9 cellular contexts compared by ENCODE assay signal in genomic region chr10:5545778-5546710, GRCh38. TPM values are rescaled to one million over a fixed set of nuclear protein-coding genes. Genes with fewer than 3 reads are reported as not detected.
DNase-seq lines count a peak whose midpoint lies in the region; ATAC-seq, FAIRE-seq and TF ChIP-seq lines count a peak whose summit lies in the region.
"Had no signal": no experiment of that assay in that cellular context is flagged by ENCODE, and none has a peak within 500 bp of the region (broad histone marks: within the 10 kb centered on the region; RNA-seq: fewer than 3 reads in every experiment).

No MANE protein-coding gene starts in this region.

- in situ Hi-C loops in astrocyte of the spinal cord (cut with HindIII; ENCODE audit: low sequenced_read_pairs), result no loop called here

- no peak overlapping the region for H3K9ac ChIP-seq in kidney (ENCODE audit: low read length in 2 of 2)

- H3K36me3 ChIP-seq in kidney (ENCODE audit: control insufficient read depth in 1 of 2, insufficient read depth in 2 of 2, low read length in 2 of 2), result no peaks in the 10 kb centered on the region

- H3K27ac ChIP-seq in kidney (ENCODE audit: low read depth in 2 of 2, low read length in 2 of 2), result no peak overlapping the region

- peaks cover 0 to 7% of the 10 kb centered on the region in 2 donors for H3K9me3 ChIP-seq in kidney (ENCODE audit: control insufficient read depth in 1 of 2, low read length in 2 of 2)

- intact Hi-C loops in kidney (cut with DNase I), result no loop called here

- peaks cover 7 to 19% of the 10 kb centered on the region in 2 donors for H3K4me1 ChIP-seq in kidney (ENCODE audit: control insufficient read depth in 1 of 2, insufficient read depth in 1 of 2, low read depth in 1 of 2, low read length in 2 of 2)

- DNase-seq in LHCN-M2 (ENCODE audit: low read depth), result peak; percentile 76
- DNase-seq in astrocyte of the spinal cord (ENCODE audit: low read depth, low spot score), result peak; percentile 96
- peak; percentile 88 for DNase-seq in kidney
- DNase-seq in stimulated activated effector memory CD8-positive, alpha-beta T cell treated with anti-CD3 and anti-CD28 coated beads, Interleukin-12 subunit alpha, Interleukin-12 subunit beta, amount 100 ng/mL, for 72 hours (ENCODE audit: low spot score in 2 of 2), result no peak
- no peak for DNase-seq in NCI-H1048 (lab: John Stamatoyannopoulos, UW)
- DNase-seq in NCI-H1436 treated with DMSO at 0.1 percent for 48 hours (lab: John Stamatoyannopoulos, UW), result no peak

- H3K9me3 Mint-ChIP-seq in stimulated activated effector memory CD8-positive, alpha-beta T cell treated with anti-CD3 and anti-CD28 coated beads, Interleukin-12 subunit alpha, Interleukin-12 subunit beta, amount 100 ng/mL, for 72 hours, result peaks cover 6% of the 10 kb centered on the region

- peaks cover 2% of the 10 kb centered on the region for H3K4me1 Mint-ChIP-seq in stimulated activated effector memory CD8-positive, alpha-beta T cell treated with anti-CD3 and anti-CD28 coated beads, Interleukin-12 subunit alpha, Interleukin-12 subunit beta, amount 100 ng/mL, for 72 hours

- peak overlapping the region; percentile 54 for H3K27ac Mint-ChIP-seq in stimulated activated effector memory CD8-positive, alpha-beta T cell treated with anti-CD3 and anti-CD28 coated beads, Interleukin-12 subunit alpha, Interleukin-12 subunit beta, amount 100 ng/mL, for 72 hours

- ATAC-seq in stimulated activated effector memory CD8-positive, alpha-beta T cell treated with anti-CD3 and anti-CD28 coated beads, Interleukin-12 subunit alpha, Interleukin-12 subunit beta, amount 100 ng/mL, for 72 hours, result no peak
- ATAC-seq in GM19452 (IDR thresholded peaks at IDR 0.05; ENCODE audit: unreplicated experiment) (no peak), GM21786 (IDR thresholded peaks at IDR 0.05; ENCODE audit: unreplicated experiment) (no peak)

- H3K4me3 ChIP-seq in astrocyte of the spinal cord (ENCODE audit: low read depth, low read length) (no peak overlapping the region), kidney (ENCODE audit: low read length in 2 of 2) (no peak overlapping the region)

- no peak for FAIRE-seq in kidney (lab: Jason Lieb, UNC)

- no peak overlapping the region for H3K4me3 Mint-ChIP-seq in stimulated activated effector memory CD8-positive, alpha-beta T cell treated with anti-CD3 and anti-CD28 coated beads, Interleukin-12 subunit alpha, Interleukin-12 subunit beta, amount 100 ng/mL, for 72 hours

- TF ChIP-seq CTCF in astrocyte of the spinal cord (IDR thresholded peaks at IDR 0.05; ENCODE audit: low read depth, low read length) (no peak), kidney (IDR thresholded peaks at IDR 0.05; ENCODE audit: borderline replicate concordance, extremely low read depth, insufficient read depth) (no peak)

- H3K36me3 Mint-ChIP-seq in stimulated activated effector memory CD8-positive, alpha-beta T cell treated with anti-CD3 and anti-CD28 coated beads, Interleukin-12 subunit alpha, Interleukin-12 subunit beta, amount 100 ng/mL, for 72 hours, result no peaks in the 10 kb centered on the region

RNA-seq across cellular contexts. Expression of gene CALML3, which starts 21.3 kb away (rescaled TPM):
- total RNA-seq in LHCN-M2 (2014; rRNA removed) (not detected in 2 replicates), kidney (not detected)
- not detected for polyA plus RNA-seq in LHCN-M2 (2012)
- 15.9 TPM for polyA plus RNA-seq in kidney (ENCODE audit: insufficient read depth, low read depth, low replicate concordance)
- total RNA-seq: mononuclear cell had no signal

RNA-seq across cellular contexts. Expression of gene CALML5, which starts 46.7 kb away (rescaled TPM):
- total RNA-seq in LHCN-M2 (2014; rRNA removed), result not detected in 2 replicates
- not detected for polyA plus RNA-seq in LHCN-M2 (2012)
- not detected for total RNA-seq in kidney
- not detected for polyA plus RNA-seq in kidney (ENCODE audit: insufficient read depth, low read depth, low replicate concordance)
- total RNA-seq: mononuclear cell had no signal

Comparison
In these comparisons a context has a peak if more than half of its experiments do, and no peak if none do; other contexts are left out.
1. DNase-seq: peak in LHCN-M2 (single experiment), astrocyte of the spinal cord (single experiment) and kidney (single experiment); none in stimulated activated effector memory CD8-positive, alpha-beta T cell treated with anti-CD3 and anti-CD28 coated beads, Interleukin-12 subunit alpha, Interleukin-12 subunit beta, amount 100 ng/mL, for 72 hours (0 of 2), NCI-H1048 (single experiment) and NCI-H1436 treated with DMSO at 0.1 percent for 48 hours (single experiment).